In the genomic region with DNA sequence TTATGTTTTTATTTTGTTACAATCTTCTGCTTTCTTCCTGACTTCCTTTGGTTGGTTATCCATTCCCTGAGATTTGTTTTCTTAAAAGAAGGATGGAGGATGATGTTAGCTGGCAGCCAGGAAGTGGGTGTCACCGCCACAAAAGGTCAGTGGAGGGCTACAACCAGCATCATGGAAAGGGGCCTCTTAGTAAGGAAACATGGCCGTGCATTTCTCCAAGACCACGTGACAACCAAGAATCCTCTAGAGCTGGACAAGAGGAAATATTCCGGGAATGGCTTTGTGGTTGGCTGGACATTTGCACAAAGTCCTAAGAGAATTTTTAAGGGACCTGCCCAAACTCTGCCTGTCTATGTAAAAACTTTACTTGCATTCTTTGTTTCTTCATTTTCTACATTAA, we compare ENCODE assay signal across 12 cellular contexts.
DNase-seq lines count a peak whose midpoint lies in the region; ATAC-seq, FAIRE-seq and TF ChIP-seq lines count a peak whose summit lies in the region.
"Had no signal": no experiment of that assay in that cellular context is flagged by ENCODE, and none has a peak within 500 bp of the region (broad histone marks: within the 10 kb centered on the region; RNA-seq: fewer than 3 reads in every experiment).

No MANE protein-coding gene starts in this region.

- ATAC-seq in GM12878 (no peak), GM19023 (IDR thresholded peaks at IDR 0.05; ENCODE audit: unreplicated experiment) (no peak)
- no peak for ATAC-seq in activated CD8-positive, alpha-beta memory T cell treated with anti-CD3 and anti-CD28 coated beads, Interleukin-2, amount 10 ng/mL, durations not matched to agents 7 days and 5 days

- no peak for TF ChIP-seq EP300 in GM12878 (IDR thresholded peaks at IDR 0.05; ENCODE audit: borderline replicate concordance in 1 of 2, control insufficient read depth in 1 of 2, low read depth in 2 of 2, low read length in 2 of 2)

- BruUV-seq in GM12878 (replicated peaks; lab: Mats Ljungman, UMichigan), result no TSS peak

- H3K79me2 ChIP-seq in GM12878 (ENCODE audit: control insufficient read depth, insufficient read depth, low read length), result no peaks in the 10 kb centered on the region

- H3K36me3 Mint-ChIP-seq in activated CD8-positive, alpha-beta memory T cell treated with anti-CD3 and anti-CD28 coated beads, Interleukin-2, amount 10 ng/mL, durations not matched to agents 7 days and 5 days, result no peaks in the 10 kb centered on the region
- H3K36me3 Mint-ChIP-seq: activated naive CD4-positive, alpha-beta T cell treated with anti-CD3 and anti-CD28 coated beads, Interleukin-2, amount 10 ng/mL, durations not matched to agents 7 days and 5 days had no signal

- no peak for TF ChIP-seq RAD21 in GM12878 (IDR thresholded peaks at IDR 0.05; ENCODE audit: insufficient read depth, low read depth, low read length)

- SMC1A ChIA-PET in GM12878 (lab: Charles Lee; ENCODE audit: uncharacterized antibody, unreplicated experiment), result no interaction called here

- no peak for TF ChIP-seq CTCF in GM12878 (IDR thresholded peaks at IDR 0.05 in 2 of 3, conservative IDR thresholded peaks at IDR 0.05 in 1 of 3; ENCODE audit: control insufficient read depth in 2 of 3, extremely low read depth in 1 of 3, insufficient read depth in 1 of 3, low read depth in 3 of 3, low read length in 3 of 3)

- H3K9ac ChIP-seq in GM12878 (ENCODE audit: control insufficient read depth, insufficient read depth, low read length), result no peak overlapping the region

- no peak for FAIRE-seq in GM12878 (lab: Jason Lieb, UNC)

- H3K4me2 ChIP-seq in GM12878 (ENCODE audit: control insufficient read depth, insufficient read depth), result no peak overlapping the region

- H3K36me3 ChIP-seq in GM12878 (ENCODE audit: control insufficient read depth in 2 of 2, insufficient read depth in 2 of 2, low read length in 1 of 2), result no peaks in the 10 kb centered on the region

- H3K27me3 ChIP-seq in GM12878 (replicated peaks in 1 of 2; ENCODE audit: control insufficient read depth in 2 of 2, insufficient read depth in 2 of 2, low read length in 1 of 2), result no peaks in the 10 kb centered on the region
- H3K27me3 ChIP-seq: dorsolateral prefrontal cortex had no signal

- no peaks in the 10 kb centered on the region for H3K9me3 Mint-ChIP-seq in activated CD8-positive, alpha-beta memory T cell treated with anti-CD3 and anti-CD28 coated beads, Interleukin-2, amount 10 ng/mL, durations not matched to agents 7 days and 5 days (ENCODE audit: low read depth)
- H3K9me3 Mint-ChIP-seq: activated CD4-positive, alpha-beta memory T cell treated with anti-CD3 and anti-CD28 coated beads, Interleukin-2, amount 10 ng/mL, durations not matched to agents 7 days and 5 days; activated naive CD4-positive, alpha-beta T cell treated with anti-CD3 and anti-CD28 coated beads, Interleukin-2, amount 10 ng/mL, durations not matched to agents 7 days and 5 days had no signal

- intact Hi-C loops in GM12878 (cut with micrococcal nuclease; ENCODE audit: unreplicated experiment), result no loop called here

- H3K4me3 Mint-ChIP-seq in activated CD8-positive, alpha-beta memory T cell treated with anti-CD3 and anti-CD28 coated beads, Interleukin-2, amount 10 ng/mL, durations not matched to agents 7 days and 5 days, result no peak overlapping the region
- H3K4me3 Mint-ChIP-seq: activated CD4-positive, alpha-beta memory T cell treated with anti-CD3 and anti-CD28 coated beads, Interleukin-2, amount 10 ng/mL, durations not matched to agents 7 days and 5 days; activated naive CD4-positive, alpha-beta T cell treated with anti-CD3 and anti-CD28 coated beads, Interleukin-2, amount 10 ng/mL, durations not matched to agents 7 days and 5 days had no signal

- H3K9me3 ChIP-seq in GM12878 (replicated peaks; ENCODE audit: control insufficient read depth, insufficient read depth, low read length), result no peaks in the 10 kb centered on the region

- no peak overlapping the region for H3K27ac ChIP-seq in GM12878 (ENCODE audit: control insufficient read depth, insufficient read depth)
- H3K27ac ChIP-seq: dorsolateral prefrontal cortex had no signal

- H4K20me1 ChIP-seq in GM12878 (ENCODE audit: control insufficient read depth, insufficient read depth), result no peaks in the 10 kb centered on the region

- H3K4me1 ChIP-seq in GM12878 (ENCODE audit: control insufficient read depth, insufficient read depth, low read length), result no peaks in the 10 kb centered on the region

- DNase-seq in HK-2 (ENCODE audit: unreplicated experiment) (peak; percentile 32), GM12878 (ENCODE audit: low read depth, low spot score) (no peak), kidney glomerular epithelial cell (lab: John Stamatoyannopoulos, UW) (peak; percentile 62), stromal cell of bone marrow (ENCODE audit: low read depth) (peak; percentile 98)
- DNase-seq in activated CD8-positive, alpha-beta memory T cell treated with anti-CD3 and anti-CD28 coated beads, Interleukin-2, amount 10 ng/mL, durations not matched to agents 7 days and 5 days, result no peak
- DNase-seq in stimulated activated naive CD4-positive, alpha-beta T cell (lab: John Stamatoyannopoulos, UW), result no peak
- DNase-seq: activated CD4-positive, alpha-beta memory T cell treated with anti-CD3 and anti-CD28 coated beads, Interleukin-2, amount 10 ng/mL, durations not matched to agents 7 days and 5 days; activated naive CD4-positive, alpha-beta T cell treated with anti-CD3 and anti-CD28 coated beads, Interleukin-2, amount 10 ng/mL, durations not matched to agents 7 days and 5 days; DMS79; dorsolateral prefrontal cortex; mesendoderm had no signal

- peak overlapping the region; percentile 4; the same call in 1 of the 2 replicates for H2AFZ ChIP-seq in GM12878 (ENCODE audit: control insufficient read depth, low read depth, low read length)

- in situ Hi-C loops in GM12878 (cut with MboI), result no loop called here

- WGBS in GM12878 (ENCODE audit: insufficient coverage, insufficient replicate concordance, low lambda C conversion rate, missing lambda C conversion rate), result 7% methylated on average over 4 of the region's 4 CpGs

- H3K4me3 ChIP-seq in GM12878, result no peak overlapping the region

- no peak overlapping the region for H3K27ac Mint-ChIP-seq in activated CD8-positive, alpha-beta memory T cell treated with anti-CD3 and anti-CD28 coated beads, Interleukin-2, amount 10 ng/mL, durations not matched to agents 7 days and 5 days
- H3K27ac Mint-ChIP-seq: activated CD4-positive, alpha-beta memory T cell treated with anti-CD3 and anti-CD28 coated beads, Interleukin-2, amount 10 ng/mL, durations not matched to agents 7 days and 5 days; activated naive CD4-positive, alpha-beta T cell treated with anti-CD3 and anti-CD28 coated beads, Interleukin-2, amount 10 ng/mL, durations not matched to agents 7 days and 5 days had no signal

- POLR2A ChIA-PET in GM12878 (lab: Charles Lee), result no interaction called here

- no peak for TF ChIP-seq POLR2A in GM12878 (IDR thresholded peaks at IDR 0.05; ENCODE audit: low read depth, low read length)

- no peaks in the 10 kb centered on the region for H3K27me3 Mint-ChIP-seq in activated CD8-positive, alpha-beta memory T cell treated with anti-CD3 and anti-CD28 coated beads, Interleukin-2, amount 10 ng/mL, durations not matched to agents 7 days and 5 days
- H3K27me3 Mint-ChIP-seq: activated CD4-positive, alpha-beta memory T cell treated with anti-CD3 and anti-CD28 coated beads, Interleukin-2, amount 10 ng/mL, durations not matched to agents 7 days and 5 days had no signal

- no peaks in the 10 kb centered on the region for H3K4me1 Mint-ChIP-seq in activated CD8-positive, alpha-beta memory T cell treated with anti-CD3 and anti-CD28 coated beads, Interleukin-2, amount 10 ng/mL, durations not matched to agents 7 days and 5 days
- H3K4me1 Mint-ChIP-seq: activated CD4-positive, alpha-beta memory T cell treated with anti-CD3 and anti-CD28 coated beads, Interleukin-2, amount 10 ng/mL, durations not matched to agents 7 days and 5 days; activated naive CD4-positive, alpha-beta T cell treated with anti-CD3 and anti-CD28 coated beads, Interleukin-2, amount 10 ng/mL, durations not matched to agents 7 days and 5 days had no signal

- RAD21 ChIA-PET in GM12878 (lab: Charles Lee; ENCODE audit: unreplicated experiment), result no interaction called here

- CTCF ChIA-PET in GM12878 (lab: Yijun Ruan, JAX), result no interaction called here
- CTCF ChIA-PET in activated CD8-positive, alpha-beta memory T cell treated with anti-CD3 and anti-CD28 coated beads, Interleukin-2, amount 10 ng/mL, durations not matched to agents 7 days and 5 days (lab: Charles Lee), result no interaction called here

TF ChIP-seq in GM12878, 131 proteins besides CTCF, POLR2A, EP300 and RAD21 (continues in another document):
- TF ChIP-seq NFIC (IDR thresholded peaks at IDR 0.05; ENCODE audit: low read depth, low read length), result no peak
- TF ChIP-seq CREM (IDR thresholded peaks at IDR 0.05; ENCODE audit: low read depth), result no peak
- no peak for TF ChIP-seq CEBPB (IDR thresholded peaks at IDR 0.05; ENCODE audit: borderline replicate concordance in 1 of 2, low read depth in 2 of 2, low read length in 2 of 2)
- TF ChIP-seq BCL11A (IDR thresholded peaks at IDR 0.05; ENCODE audit: low read depth, low read length), result no peak
- no peak for TF ChIP-seq YBX1 (IDR thresholded peaks at IDR 0.05)
- no peak for TF ChIP-seq ELK1 (IDR thresholded peaks at IDR 0.05; ENCODE audit: low read depth, low read length)
- TF ChIP-seq, protein P1, sequence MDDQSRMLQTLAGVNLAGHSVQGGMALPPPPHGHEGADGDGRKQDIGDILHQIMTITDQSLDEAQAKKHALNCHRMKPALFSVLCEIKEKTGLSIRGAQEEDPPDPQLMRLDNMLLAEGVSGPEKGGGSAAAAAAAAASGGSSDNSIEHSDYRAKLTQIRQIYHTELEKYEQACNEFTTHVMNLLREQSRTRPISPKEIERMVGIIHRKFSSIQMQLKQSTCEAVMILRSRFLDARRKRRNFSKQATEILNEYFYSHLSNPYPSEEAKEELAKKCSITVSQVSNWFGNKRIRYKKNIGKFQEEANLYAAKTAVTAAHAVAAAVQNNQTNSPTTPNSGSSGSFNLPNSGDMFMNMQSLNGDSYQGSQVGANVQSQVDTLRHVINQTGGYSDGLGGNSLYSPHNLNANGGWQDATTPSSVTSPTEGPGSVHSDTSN (IDR thresholded peaks at IDR 0.05; ENCODE audit: insufficient replicate concordance, low read depth, low read length), result no peak

Comparison
In these comparisons a context has a peak if more than half of its experiments do, and no peak if none do; other contexts are left out.
1. DNase-seq: peak in HK-2 (single experiment), kidney glomerular epithelial cell (single experiment) and stromal cell of bone marrow (single experiment); none in GM12878 (single experiment), activated CD8-positive, alpha-beta memory T cell treated with anti-CD3 and anti-CD28 coated beads, Interleukin-2, amount 10 ng/mL, durations not matched to agents 7 days and 5 days (single experiment) and stimulated activated naive CD4-positive, alpha-beta T cell (0 of 6).